Comparison of ENCODE assay signal across 27 cellular contexts in genomic region chr7:30154111-30154587, GRCh38.
"Had no signal": no experiment of that assay in that cellular context is flagged by ENCODE, and none has a peak within 500 bp of the region (broad histone marks: within the 10 kb centered on the region; RNA-seq: fewer than 3 reads in every experiment).

No MANE protein-coding gene starts in this region.

- H3K36me3 ChIP-seq: brain microvascular endothelial cell, cardiac muscle cell had no signal

- DNase-seq: activated CD4-positive, alpha-beta memory T cell treated with anti-CD3 and anti-CD28 coated beads for 36 hours; activated CD4-positive, alpha-beta T cell treated with anti-CD3 and anti-CD28 coated beads, Interleukin-2, amount 10 ng/mL, durations not matched to agents 7 days and 5 days; activated CD4-positive, CD25-positive, alpha-beta regulatory T cell; activated CD8-positive, alpha-beta memory T cell treated with anti-CD3 and anti-CD28 coated beads for 24 hours; activated gamma-delta T cell; activated naive CD4-positive, alpha-beta T cell treated with anti-CD3 and anti-CD28 coated beads, Interleukin-2, amount 10 ng/mL, durations not matched to agents 7 days and 5 days; activated naive CD8-positive, alpha-beta T cell treated with anti-CD3 and anti-CD28 coated beads for 36 hours; activated T-cell treated with anti-CD3 and anti-CD28 coated beads for 4 hours; activated T-cell treated with anti-CD3 and anti-CD28 coated beads, Interleukin-2, amount 50 U/mL, for 48 hours; brain microvascular endothelial cell; KBM-7; NCI-H1105 treated with DMSO at 0.1 percent for 48 hours; NCI-H1436 treated with DMSO at 0.1 percent for 48 hours; NCI-H187 treated with DMSO at 0.1 percent for 48 hours; NCI-H2081 treated with DMSO at 0.1 percent for 48 hours; NCI-H2227 treated with DMSO at 0.1 percent for 48 hours; NCI-H446 treated with DMSO at 0.1 percent for 48 hours; NCI-H524 treated with DMSO at 0.1 percent for 48 hours; NCI-H748 treated with DMSO at 0.1 percent for 48 hours; RPMI8226; T-cell had no signal

- H3K4me3 ChIP-seq: cardiac muscle cell, SK-N-MC had no signal

- H3K27me3 ChIP-seq: brain microvascular endothelial cell, cardiac muscle cell had no signal

- ATAC-seq: activated T-helper 17 cell treated with anti-CD3 and anti-CD28 coated beads, Interleukin-2, amount 50 U/mL, for 72 hours; Panc1; Right ventricle myocardium inferior; T-cell had no signal

- H3K27ac ChIP-seq: brain microvascular endothelial cell, cardiac muscle cell, SK-N-MC, VCaP had no signal
